8 cellular contexts compared by ENCODE assay signal in genomic region chr1:228405979-228406265, GRCh38. TPM values are rescaled to one million over a fixed set of nuclear protein-coding genes. Genes with fewer than 3 reads are reported as not detected.
A peak's percentile ranks its signal among the peaks of the same experiment; 100 is the strongest.
DNase-seq lines count a peak whose midpoint lies in the region; ATAC-seq, FAIRE-seq and TF ChIP-seq lines count a peak whose summit lies in the region.

No MANE protein-coding gene starts in this region.

- H4K8ac ChIP-seq in mesenchymal stem cell (ENCODE audit: low read length), result no peak overlapping the region

- H4K91ac ChIP-seq in mesenchymal stem cell (ENCODE audit: low read length), result peak overlapping the region; percentile 44

- H2BK120ac ChIP-seq in mesenchymal stem cell (ENCODE audit: low read depth, low read length), result no peak overlapping the region

- H3K4ac ChIP-seq in mesenchymal stem cell (ENCODE audit: low read depth in 1 of 2, low read length in 2 of 2), result peak overlapping the region in 1 of 2 experiments; percentile 86

- peak overlapping the region; percentile 10 for H2AFZ ChIP-seq in mesenchymal stem cell (ENCODE audit: low read depth, low read length)

- CTCF ChIA-PET in A549 (lab: Yijun Ruan, JAX), result interaction anchor here (1.4 to 4.4 kb wide), 4 partner anchors 12 to 110 kb away, joined by 3 to 30 read pairs (median 4); no protein-coding TSS in a partner anchor

- TF ChIP-seq EP300 in A549 (IDR thresholded peaks at IDR 0.05), result no peak

- POLR2A ChIA-PET in A549 (lab: Yijun Ruan, JAX), result interaction anchor here (0.9 to 1.1 kb wide), 2 partner anchors 51 to 192 kb away, joined by 3 to 4 read pairs; no protein-coding TSS in a partner anchor

- peak overlapping the region in 1 of 2 experiments; percentile 0 for H2BK12ac ChIP-seq in mesenchymal stem cell (ENCODE audit: low read length in 2 of 2)

- TF ChIP-seq POLR2A in A549 (IDR thresholded peaks at IDR 0.05; ENCODE audit: low read length), result no peak

- peaks cover 5% of the 10 kb centered on the region for H3K36me3 ChIP-seq in brain microvascular endothelial cell (replicated peaks)
- peaks cover 12 to 47% of the 10 kb centered on the region in 2 experiments for H3K36me3 ChIP-seq in mesenchymal stem cell (ENCODE audit: control insufficient read depth in 1 of 2, insufficient read depth in 2 of 2, low read depth in 1 of 2, low read length in 2 of 2)

- H2BK15ac ChIP-seq in mesenchymal stem cell (ENCODE audit: low read depth, poor library complexity, severe bottlenecking), result peak overlapping the region; percentile 73

- no peaks in the 10 kb centered on the region for H3K9me3 ChIP-seq in A549
- H3K9me3 ChIP-seq in mesenchymal stem cell (ENCODE audit: control insufficient read depth, low read length), result no peaks in the 10 kb centered on the region

- DNase-seq in A549 (ENCODE audit: low read depth in 1 of 2, low spot score in 1 of 2) (no peak), brain microvascular endothelial cell (no peak), mesenchymal stem cell (no peak), cortex of kidney (lab: John Stamatoyannopoulos, UW) (no peak), GM20000 (ENCODE audit: low spot score) (no peak), SKM-1 (lab: John Stamatoyannopoulos, UW; ENCODE audit: unreplicated experiment) (no peak)

- H2AK5ac ChIP-seq in mesenchymal stem cell (ENCODE audit: low read length, severe bottlenecking), result no peak overlapping the region

- no peak for TF ChIP-seq RAD21 in A549 (conservative IDR thresholded peaks at IDR 0.05 in 1 of 2, IDR thresholded peaks at IDR 0.05 in 1 of 2)

- H3K4me3 ChIP-seq in A549 (peak overlapping the region; percentile 97), brain microvascular endothelial cell (ENCODE audit: low read depth, low read length) (peak overlapping the region; percentile 93), mesenchymal stem cell (ENCODE audit: insufficient read depth in 1 of 2, low read depth in 1 of 2, low read length in 2 of 2) (peak overlapping the region; percentile 83 to 91)

- peaks cover 30% of the 10 kb centered on the region for H3K4me1 ChIP-seq in A549
- peaks cover 40% of the 10 kb centered on the region for H3K4me1 ChIP-seq in mesenchymal stem cell (ENCODE audit: control insufficient read depth, insufficient read depth, low read depth, low read length)

- ATAC-seq in A549 (peak in 1 of 2 experiments; percentile 13; a peak in 3 of 6 replicates), GM19372 (IDR thresholded peaks at IDR 0.05; ENCODE audit: low read depth, unreplicated experiment) (peak; percentile 26), HG03521 (IDR thresholded peaks at IDR 0.05; ENCODE audit: unreplicated experiment) (peak; percentile 31)

- no peaks in the 10 kb centered on the region for H3K27me3 ChIP-seq in brain microvascular endothelial cell (replicated peaks)
- no peaks in the 10 kb centered on the region for H3K27me3 ChIP-seq in mesenchymal stem cell (ENCODE audit: control insufficient read depth in 1 of 2, insufficient read depth in 1 of 2, low read length in 2 of 2)

- peak overlapping the region in 1 of 2 experiments; percentile 95 for H3K14ac ChIP-seq in mesenchymal stem cell (ENCODE audit: low read length in 2 of 2)

- H3K23ac ChIP-seq in mesenchymal stem cell (ENCODE audit: low read length in 2 of 2), result peak overlapping the region in 1 of 2 experiments; percentile 85

- no peak for FAIRE-seq in A549 (lab: Jason Lieb, UNC)

- no peak for TF ChIP-seq CTCF in A549 (IDR thresholded peaks at IDR 0.05)
- no peak for TF ChIP-seq CTCF in brain microvascular endothelial cell (IDR thresholded peaks at IDR 0.05; ENCODE audit: low read depth, low read length, missing control alignments)
- no peak for TF ChIP-seq CTCF in GM20000 (IDR thresholded peaks at IDR 0.05; ENCODE audit: extremely low read depth, missing control alignments)

- WGBS in A549 (ENCODE audit: missing lambda C conversion rate), result 0% methylated on average over 1 of the region's 25 CpGs
- 1% methylated on average over 25 of the region's 25 CpGs for WGBS in mesenchymal stem cell

- peaks cover 48% of the 10 kb centered on the region for H3K79me1 ChIP-seq in mesenchymal stem cell (replicated peaks; ENCODE audit: low read length, poor library complexity, severe bottlenecking)

- H3K4me2 ChIP-seq in A549 (peak overlapping the region; percentile 96), mesenchymal stem cell (ENCODE audit: low read length, poor library complexity, severe bottlenecking) (peak overlapping the region; percentile 77)

- H3K9ac ChIP-seq in mesenchymal stem cell (ENCODE audit: low read length), result peak overlapping the region; percentile 89

- peak overlapping the region; percentile 63 to 88 for H3K18ac ChIP-seq in mesenchymal stem cell (ENCODE audit: low read depth in 1 of 2, low read length in 2 of 2)

- no peak overlapping the region for H2BK5ac ChIP-seq in mesenchymal stem cell (ENCODE audit: low read depth, low read length, poor library complexity, severe bottlenecking)

- in situ Hi-C loops in brain microvascular endothelial cell (cut with HindIII; ENCODE audit: low pct_ligation_motif_present, low sequenced_read_pairs), result no loop called here

- H3K27ac ChIP-seq in A549, result peak overlapping the region; percentile 94
- peak overlapping the region; percentile 18 for H3K27ac ChIP-seq in brain microvascular endothelial cell
- no peak overlapping the region for H3K27ac ChIP-seq in mesenchymal stem cell (ENCODE audit: low read length, poor library complexity, severe bottlenecking)

TF ChIP-seq in A549, 52 proteins besides CTCF, POLR2A, EP300 and RAD21:
- TF ChIP-seq GATA3 (IDR thresholded peaks at IDR 0.05; ENCODE audit: borderline replicate concordance) (no peak), SREBF2 (IDR thresholded peaks at IDR 0.05) (no peak), JUNB (IDR thresholded peaks at IDR 0.05) (no peak), HDAC2 (IDR thresholded peaks at IDR 0.05) (no peak), NR3C1 (IDR thresholded peaks at IDR 0.05) (no peak), CEBPB (IDR thresholded peaks at IDR 0.05) (no peak), POLR2AphosphoS2 (conservative IDR thresholded peaks at IDR 0.05; ENCODE audit: low read length) (no peak), HOXB5 (CRISPR knock-in tag; IDR thresholded peaks at IDR 0.05) (no peak)

RNA-seq across cellular contexts. Expression of gene TRIM11, which starts 0.7 kb away (rescaled TPM):
- 9.3 and 9.9 TPM in 2 replicates for polyA plus RNA-seq in A549 (2011; rRNA removed)
- 12.2 and 16.1 TPM in 2 replicates for polyA plus RNA-seq in A549 (2012; cell fraction: cytosol; rRNA removed)
- polyA plus RNA-seq in A549 (2012; cell fraction: nucleus; rRNA removed), result 41.5 and 54.1 TPM in 2 replicates
- polyA plus RNA-seq in A549 (2017; fragmentation: RNase III; extraction: RNeasy Plus Mini Kit Qiagen cat#74134 plus additional on column Dnase treatment), result 18.8 to 20.1 TPM (median 20.1 TPM) in 3 replicates
- polyA minus RNA-seq in A549 (2011; rRNA and poly(A)+ RNA removed), result 15.7 and 16.0 TPM in 2 replicates
- 16.3 TPM for polyA plus RNA-seq in mesenchymal stem cell (2013, experiment 1 of 2)
- polyA plus RNA-seq in mesenchymal stem cell (2013, experiment 2 of 2), result 15.1 TPM

RNA-seq across cellular contexts. Expression of gene TRIM17, which starts 10.7 kb away (rescaled TPM):
- polyA plus RNA-seq in A549 (2011; rRNA removed), result not detected in 2 replicates
- not detected in 2 replicates for polyA plus RNA-seq in A549 (2012; cell fraction: cytosol; rRNA removed)
- polyA plus RNA-seq in A549 (2012; cell fraction: nucleus; rRNA removed), result 0.04 TPM in 1 of 2 replicates, not detected in the other
- not detected in 3 replicates for polyA plus RNA-seq in A549 (2017; fragmentation: RNase III; extraction: RNeasy Plus Mini Kit Qiagen cat#74134 plus additional on column Dnase treatment)
- not detected in 2 replicates for polyA minus RNA-seq in A549 (2011; rRNA and poly(A)+ RNA removed)
- 1.9 TPM for polyA plus RNA-seq in mesenchymal stem cell (2013, experiment 1 of 2)
- 1.7 TPM for polyA plus RNA-seq in mesenchymal stem cell (2013, experiment 2 of 2)
